Comparison of ENCODE assay signal across 1 cellular context in the genomic region with DNA sequence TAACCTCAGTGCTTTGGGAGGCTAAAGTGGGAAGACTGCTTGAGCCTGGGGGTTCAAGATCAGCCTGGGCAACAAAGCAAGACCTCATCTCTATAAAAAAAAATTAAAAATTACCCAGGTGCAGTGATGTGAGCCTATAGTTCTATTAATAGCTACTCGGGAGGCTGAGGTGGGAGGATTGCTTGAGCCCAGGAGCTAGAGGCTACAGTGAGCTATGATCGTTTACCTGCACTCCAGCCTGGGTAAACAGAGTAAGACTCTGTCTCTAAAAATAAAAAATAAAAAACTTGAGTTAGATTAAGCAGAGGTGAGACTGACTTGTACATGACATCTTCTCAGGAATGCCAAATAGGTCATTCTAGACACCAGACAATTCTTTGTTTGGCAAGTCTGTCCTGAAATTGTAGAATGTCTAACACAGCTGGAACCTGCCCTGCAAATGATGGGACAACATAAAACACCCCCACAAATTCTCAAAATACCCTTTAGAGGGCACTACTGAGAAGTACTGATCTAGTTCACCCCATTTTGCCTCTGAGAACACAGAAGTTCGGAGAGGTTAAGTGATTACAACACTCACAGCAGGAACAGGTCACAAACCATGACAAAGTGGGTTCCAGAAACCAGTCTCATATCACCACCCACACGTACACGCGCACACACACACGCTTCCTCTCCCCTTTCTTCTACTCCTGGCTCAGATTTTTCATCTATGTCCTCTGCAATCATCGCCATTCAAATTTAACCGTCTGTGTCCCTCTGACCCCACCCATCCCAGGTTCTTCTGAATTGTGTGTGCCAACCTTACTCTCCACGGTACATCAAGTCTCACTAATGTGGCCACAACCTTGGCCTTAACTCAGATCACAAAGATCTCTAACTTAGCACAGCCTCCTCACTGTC.
A peak's percentile ranks its signal among the peaks of the same experiment; 100 is the strongest.
TF ChIP-seq lines count a peak whose summit lies in the region.

No MANE protein-coding gene starts in this region.

TF ChIP-seq in Ishikawa, 13 proteins besides CTCF, POLR2A, EP300 and RAD21 (continued from another document):
- TF ChIP-seq TCF12 (IDR thresholded peaks at IDR 0.05; ENCODE audit: low read depth) (peak; percentile 44; the same call in 1 of the 2 replicates), CEBPB (IDR thresholded peaks at IDR 0.05) (peak; percentile 88), ZBTB7A (IDR thresholded peaks at IDR 0.05; ENCODE audit: low read depth) (no peak)
